In the genomic region with DNA sequence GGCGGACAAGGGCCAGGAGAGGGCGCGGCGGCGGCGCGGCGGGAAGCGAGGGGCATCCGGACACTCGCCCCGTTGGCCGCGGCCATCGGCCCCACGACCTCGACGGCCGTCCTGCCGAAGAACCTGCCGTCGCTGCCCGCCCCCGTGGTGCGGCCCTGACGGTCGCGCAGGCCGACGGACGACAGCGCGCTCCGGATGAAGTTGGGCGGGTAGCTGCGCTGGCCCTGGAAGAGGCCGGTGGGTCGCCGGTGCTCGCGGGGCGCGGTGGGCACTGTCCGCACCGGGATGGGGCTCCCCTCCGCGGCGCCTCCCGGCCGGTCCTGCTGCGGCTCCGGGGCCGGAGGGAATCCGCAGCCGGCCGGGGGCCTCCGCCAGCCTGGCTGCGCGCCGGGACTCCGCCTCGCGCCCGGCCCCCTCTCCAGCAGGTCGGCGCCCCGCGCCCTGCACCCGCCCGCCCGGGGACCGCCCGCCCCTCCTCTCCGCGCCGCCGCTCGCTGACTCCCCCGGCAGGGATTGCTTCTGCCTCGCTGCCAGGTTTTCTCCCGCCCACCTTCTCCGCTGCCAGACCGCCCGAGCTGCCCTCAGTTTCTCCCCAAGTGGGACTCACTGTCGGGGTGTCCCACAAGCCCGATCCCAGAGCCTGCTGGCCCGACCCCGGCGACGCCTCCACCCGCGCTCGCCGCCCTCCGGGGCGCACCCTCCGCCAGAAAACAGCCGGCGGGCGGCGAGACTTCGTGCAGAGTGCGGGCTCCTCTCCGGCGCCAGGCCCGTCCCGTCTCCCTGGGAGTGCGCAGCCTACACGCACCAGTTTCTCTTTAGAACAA, we compare ENCODE assay signal across 9 cellular contexts. TPM values are rescaled to one million over a fixed set of nuclear protein-coding genes. Genes with fewer than 3 reads are reported as not detected.
DNase-seq lines count a peak whose midpoint lies in the region; ATAC-seq, FAIRE-seq and TF ChIP-seq lines count a peak whose summit lies in the region.
"Not testable (repeated sequence)": the region's sequence is repeated elsewhere in the genome, so short reads cannot be mapped to it uniquely, and the experiment has no call there.
"Had no signal": no experiment of that assay in that cellular context is flagged by ENCODE, and none has a peak within 500 bp of the region (broad histone marks: within the 10 kb centered on the region; RNA-seq: fewer than 3 reads in every experiment).

No MANE protein-coding gene starts in this region.

- H3K79me2 ChIP-seq in HepG2 (ENCODE audit: insufficient read depth, low read length), result not testable (repeated sequence)

- peak overlapping the region; percentile 54 for H3K4me3 Mint-ChIP-seq in activated CD8-positive, alpha-beta T cell treated with anti-CD3 and anti-CD28 coated beads, Interleukin-2, amount 10 ng/mL, durations not matched to agents 7 days and 5 days

- TF ChIP-seq EP300 in HepG2 (IDR thresholded peaks at IDR 0.05; ENCODE audit: low read depth in 2 of 2, low read length in 2 of 2); HepG2 (CRISPR knock-in tag; IDR thresholded peaks at IDR 0.05; ENCODE audit: borderline replicate concordance); upper lobe of left lung (IDR thresholded peaks at IDR 0.05): not testable (repeated sequence)

- in situ Hi-C loops in brain microvascular endothelial cell (cut with HindIII; ENCODE audit: low pct_ligation_motif_present, low sequenced_read_pairs); HepG2 (cut with HindIII; ENCODE audit: extremely low pct_ligation_motif_present, low pct_unique_long_range_greater_than_20kb): not testable (repeated sequence)

- intact Hi-C loops in HepG2 (cut with micrococcal nuclease; ENCODE audit: unreplicated experiment), result not testable (repeated sequence)

- not testable (repeated sequence) for H3K9me3 Mint-ChIP-seq in activated CD8-positive, alpha-beta T cell treated with anti-CD3 and anti-CD28 coated beads, Interleukin-2, amount 10 ng/mL, durations not matched to agents 7 days and 5 days (ENCODE audit: insufficient read depth)

- FAIRE-seq in frontal cortex (lab: Jason Lieb, UNC); HepG2 (lab: Jason Lieb, UNC): not testable (repeated sequence)

- not testable (repeated sequence) for TF ChIP-seq CTCF in brain microvascular endothelial cell (IDR thresholded peaks at IDR 0.05; ENCODE audit: low read depth, low read length, missing control alignments); HepG2 (CRISPR knock-in tag; IDR thresholded peaks at IDR 0.05)
- peak in 1 of 6 experiments; percentile 20 for TF ChIP-seq CTCF in upper lobe of left lung (IDR thresholded peaks at IDR 0.05)

- BruUV-seq in HepG2 (replicated peaks; lab: Mats Ljungman, UMichigan), result not testable (repeated sequence)

- H3K27ac ChIP-seq in brain microvascular endothelial cell; HepG2 (ENCODE audit: extremely low read length, insufficient read depth, low read length): not testable (repeated sequence)
- H3K27ac ChIP-seq in upper lobe of left lung, result peak overlapping the region in 2 of 4 donors; percentile 63 to 69

- H3K27me3 ChIP-seq in brain microvascular endothelial cell (replicated peaks); HepG2 (ENCODE audit: control insufficient read depth in 1 of 2, insufficient read depth in 2 of 2, low read length in 2 of 2); upper lobe of left lung: not testable (repeated sequence)

- H3K36me3 ChIP-seq in brain microvascular endothelial cell (replicated peaks); HepG2 (replicated peaks in 1 of 2; ENCODE audit: control insufficient read depth in 1 of 2, insufficient read depth in 2 of 2, low read length in 2 of 2); upper lobe of left lung: not testable (repeated sequence)

- not testable (repeated sequence) for H3K27ac Mint-ChIP-seq in activated CD8-positive, alpha-beta T cell treated with anti-CD3 and anti-CD28 coated beads, Interleukin-2, amount 10 ng/mL, durations not matched to agents 7 days and 5 days

- TF ChIP-seq RAD21 in HepG2 (CRISPR knock-in tag; IDR thresholded peaks at IDR 0.05), result not testable (repeated sequence)

- CTCF ChIA-PET in activated CD8-positive, alpha-beta T cell treated with anti-CD3 and anti-CD28 coated beads, Interleukin-2, amount 10 ng/mL, durations not matched to agents 7 days and 5 days (lab: Charles Lee); HepG2 (lab: Yijun Ruan, JAX; ENCODE audit: low intra/inter-chr PET ratio, low total read pairs): not testable (repeated sequence)

- not testable (repeated sequence) for H3K9me3 ChIP-seq in HepG2 (ENCODE audit: low read length); upper lobe of left lung

- not testable (repeated sequence) for H3K4me1 ChIP-seq in HepG2 (ENCODE audit: insufficient read depth, low read length)
- H3K4me1 ChIP-seq in upper lobe of left lung, result peaks cover 0 to 10% (median 4%) of the 10 kb centered on the region in 4 donors

- ATAC-seq in activated CD8-positive, alpha-beta T cell treated with anti-CD3 and anti-CD28 coated beads, Interleukin-2, amount 10 ng/mL, durations not matched to agents 7 days and 5 days, result peak; percentile 77
- ATAC-seq in HepG2 (peak; percentile 93), upper lobe of left lung (ENCODE audit: low FRiP score in 2 of 2) (peak; percentile 55 to 76)

- peaks cover 21% of the 10 kb centered on the region for H3K27me3 Mint-ChIP-seq in activated CD8-positive, alpha-beta T cell treated with anti-CD3 and anti-CD28 coated beads, Interleukin-2, amount 10 ng/mL, durations not matched to agents 7 days and 5 days (ENCODE audit: low read depth)

- peak overlapping the region; percentile 32; the same call in 1 of the 2 replicates for H3K4me2 ChIP-seq in HepG2 (ENCODE audit: low read depth, low read length)

- WGBS in HepG2 (ENCODE audit: low lambda C conversion rate), result 11% methylated on average over 3 of the region's 109 CpGs
- WGBS in upper lobe of left lung, 2 donors, result 0% methylated on average over 2 to 36 of the region's 109 CpGs

- TF ChIP-seq POLR2A in HepG2 (IDR thresholded peaks at IDR 0.05; ENCODE audit: insufficient read depth in 1 of 2, low read depth in 2 of 2, low read length in 2 of 2); upper lobe of left lung (IDR thresholded peaks at IDR 0.05): not testable (repeated sequence)

- H3K36me3 Mint-ChIP-seq in activated CD8-positive, alpha-beta T cell treated with anti-CD3 and anti-CD28 coated beads, Interleukin-2, amount 10 ng/mL, durations not matched to agents 7 days and 5 days (ENCODE audit: low read depth), result not testable (repeated sequence)

- H4K20me1 ChIP-seq in HepG2 (ENCODE audit: insufficient read depth, low read length), result not testable (repeated sequence)

- not testable (repeated sequence) for H3K9ac ChIP-seq in HepG2 (ENCODE audit: insufficient read depth, low read depth, low read length)

- H2AFZ ChIP-seq in HepG2 (ENCODE audit: low read length), result not testable (repeated sequence)

- not testable (repeated sequence) for H3K4me1 Mint-ChIP-seq in activated CD8-positive, alpha-beta T cell treated with anti-CD3 and anti-CD28 coated beads, Interleukin-2, amount 10 ng/mL, durations not matched to agents 7 days and 5 days (ENCODE audit: low read depth)

- POLR2A ChIA-PET in activated CD8-positive, alpha-beta T cell treated with anti-CD3 and anti-CD28 coated beads, Interleukin-2, amount 10 ng/mL, durations not matched to agents 7 days and 5 days (lab: Charles Lee); HepG2 (lab: Yijun Ruan, JAX): not testable (repeated sequence)

- H3K4me3 ChIP-seq in brain microvascular endothelial cell (ENCODE audit: low read depth, low read length), result peak overlapping the region; percentile 41
- peak overlapping the region in 2 of 3 experiments; percentile 28 to 48; a peak in 3 of 6 replicates for H3K4me3 ChIP-seq in HepG2 (replicated peaks in 1 of 3; ENCODE audit: insufficient read depth in 1 of 3, low read depth in 2 of 3, low read length in 3 of 3)
- peak overlapping the region; percentile 30 to 57 (median 46) for H3K4me3 ChIP-seq in upper lobe of left lung

- DNase-seq in ELF-1 (ENCODE audit: low read depth, low spot score) (peak; percentile 3), NCI-H2171 treated with DMSO at 0.1 percent for 48 hours (lab: John Stamatoyannopoulos, UW) (peak; percentile 27), brain microvascular endothelial cell (peak; percentile 14), frontal cortex (ENCODE audit: low spot score in 2 of 2) (peak; percentile 17 to 29), retina (peak; percentile 72), upper lobe of left lung (peak in 1 of 2 donors; percentile 89)
- not testable (repeated sequence) for DNase-seq in activated CD8-positive, alpha-beta T cell treated with anti-CD3 and anti-CD28 coated beads, Interleukin-2, amount 10 ng/mL, durations not matched to agents 7 days and 5 days; HepG2 (ENCODE audit: low spot score)

RNA-seq across cellular contexts. Expression of gene WASHC1, which starts 44.0 kb away (rescaled TPM):
- 10 to 100 TPM; 22.8 to 24.7 TPM for total RNA-seq in activated CD8-positive, alpha-beta T cell treated with anti-CD3 and anti-CD28 coated beads, Interleukin-2, amount 10 ng/mL, durations not matched to agents 7 days and 5 days
- total RNA-seq in frontal cortex (5.7 TPM), HepG2 (2016; rRNA removed; fragmentation: Illumina TruSeq; extraction: Trizol) (6.9 and 10.9 TPM in 2 replicates), upper lobe of left lung (10 to 100 TPM in 4 of 6 donors, 1 to 10 TPM in 2; 3.0 to 29.4 (median 26.9) TPM)
- 3.2 and 3.8 TPM in 2 replicates for total RNA-seq in HepG2 (2016; cell fraction: cytosol; rRNA removed; fragmentation: Illumina TruSeq; extraction: Trizol; ENCODE audit: low read depth)
- 7.3 and 10.6 TPM in 2 replicates for total RNA-seq in HepG2 (2016; cell fraction: insoluble cytoplasmic fraction; rRNA removed; fragmentation: Illumina TruSeq; extraction: Trizol)
- total RNA-seq in HepG2 (2016; cell fraction: membrane; rRNA removed; fragmentation: Illumina TruSeq; extraction: Trizol), result 4.5 TPM in 2 replicates
- 5.7 TPM in 2 replicates for total RNA-seq in HepG2 (2016; cell fraction: nucleus; rRNA removed; fragmentation: Illumina TruSeq; extraction: Trizol)
- 13.0 and 15.0 TPM in 2 replicates for polyA plus RNA-seq in HepG2 (2011; rRNA removed)
- 4.0 and 5.6 TPM in 2 replicates for polyA plus RNA-seq in HepG2 (2011; cell fraction: cytosol; rRNA removed)
- 28.7 and 31.9 TPM in 2 replicates for polyA plus RNA-seq in HepG2 (2011; cell fraction: nucleus; rRNA removed)
- polyA plus RNA-seq in HepG2 (2012), result 5.2 and 9.0 TPM in 2 replicates
- polyA plus RNA-seq in HepG2 (2016; cell fraction: cytosol; fragmentation: Illumina TruSeq; extraction: Trizol; ENCODE audit: low read depth), result 2.9 TPM in 2 replicates
- polyA plus RNA-seq in HepG2 (2016; cell fraction: insoluble cytoplasmic fraction; fragmentation: Illumina TruSeq; extraction: Trizol; ENCODE audit: low read depth), result 6.5 and 7.8 TPM in 2 replicates
- polyA plus RNA-seq in HepG2 (2016; cell fraction: membrane; fragmentation: Illumina TruSeq; extraction: Trizol; ENCODE audit: low read depth), result 3.9 and 4.2 TPM in 2 replicates
- polyA plus RNA-seq in HepG2 (2016; cell fraction: nucleus; fragmentation: Illumina TruSeq; extraction: Trizol; ENCODE audit: insufficient read depth, low read depth), result 13.9 and 18.3 TPM in 2 replicates
- polyA minus RNA-seq in HepG2 (2011; rRNA and poly(A)+ RNA removed; ENCODE audit: low replicate concordance), result 3.7 and 9.2 TPM in 2 replicates
- 2.3 and 2.9 TPM in 2 replicates for polyA minus RNA-seq in HepG2 (2011; cell fraction: cytosol; rRNA and poly(A)+ RNA removed)
- polyA minus RNA-seq in HepG2 (2011; cell fraction: nucleus; rRNA and poly(A)+ RNA removed), result 2.4 and 2.6 TPM in 2 replicates

RNA-seq across cellular contexts. Expression of gene FOXD4, which starts 44.9 kb away (rescaled TPM):
- total RNA-seq in activated CD8-positive, alpha-beta T cell treated with anti-CD3 and anti-CD28 coated beads, Interleukin-2, amount 10 ng/mL, durations not matched to agents 7 days and 5 days, result under 1 TPM in 1 of 2 experiments, not detected in 1; 0.52 TPM
- 1.2 TPM for total RNA-seq in frontal cortex
- total RNA-seq in HepG2 (2016; rRNA removed; fragmentation: Illumina TruSeq; extraction: Trizol), result 0.18 TPM in 1 of 2 replicates, not detected in the other
- total RNA-seq in HepG2 (2016; cell fraction: cytosol; rRNA removed; fragmentation: Illumina TruSeq; extraction: Trizol; ENCODE audit: low read depth), result not detected in 2 replicates
- total RNA-seq in HepG2 (2016; cell fraction: insoluble cytoplasmic fraction; rRNA removed; fragmentation: Illumina TruSeq; extraction: Trizol), result 0.17 TPM in 1 of 2 replicates, not detected in the other
- total RNA-seq in HepG2 (2016; cell fraction: membrane; rRNA removed; fragmentation: Illumina TruSeq; extraction: Trizol), result 0.17 TPM in 1 of 2 replicates, not detected in the other
- 0.25 and 0.40 TPM in 2 replicates for total RNA-seq in HepG2 (2016; cell fraction: nucleus; rRNA removed; fragmentation: Illumina TruSeq; extraction: Trizol)
- polyA plus RNA-seq in HepG2 (2011; rRNA removed), result 0.15 and 0.21 TPM in 2 replicates
- 0.08 and 0.12 TPM in 2 replicates for polyA plus RNA-seq in HepG2 (2011; cell fraction: cytosol; rRNA removed)
- polyA plus RNA-seq in HepG2 (2011; cell fraction: nucleus; rRNA removed), result 0.68 and 1.0 TPM in 2 replicates
- 0.11 TPM in 1 of 2 replicates, not detected in the other for polyA plus RNA-seq in HepG2 (2012)
- 0.08 and 0.10 TPM in 2 replicates for polyA plus RNA-seq in HepG2 (2016; cell fraction: cytosol; fragmentation: Illumina TruSeq; extraction: Trizol; ENCODE audit: low read depth)
- 0.14 TPM in 1 of 2 replicates, not detected in the other for polyA plus RNA-seq in HepG2 (2016; cell fraction: insoluble cytoplasmic fraction; fragmentation: Illumina TruSeq; extraction: Trizol; ENCODE audit: low read depth)
- 0.16 TPM in 1 of 2 replicates, not detected in the other for polyA plus RNA-seq in HepG2 (2016; cell fraction: membrane; fragmentation: Illumina TruSeq; extraction: Trizol; ENCODE audit: low read depth)
- polyA plus RNA-seq in HepG2 (2016; cell fraction: nucleus; fragmentation: Illumina TruSeq; extraction: Trizol; ENCODE audit: insufficient read depth, low read depth), result 0.33 and 0.94 TPM in 2 replicates
- 0.16 and 0.62 TPM in 2 replicates for polyA minus RNA-seq in HepG2 (2011; rRNA and poly(A)+ RNA removed; ENCODE audit: low replicate concordance)
- polyA minus RNA-seq in HepG2 (2011; cell fraction: cytosol; rRNA and poly(A)+ RNA removed), result not detected in 2 replicates
- 0.99 and 2.4 TPM in 2 replicates for polyA minus RNA-seq in HepG2 (2011; cell fraction: nucleus; rRNA and poly(A)+ RNA removed)
- 1 to 10 TPM in 3 of 6 donors, under 1 TPM in 3; 0.30 to 3.1 (median 0.80) TPM for total RNA-seq in upper lobe of left lung
- polyA plus RNA-seq: IgD-negative memory B cell had no signal
